Comparison of ENCODE assay signal across 9 cellular contexts in genomic region chr9:98380065-98380681, GRCh38.
DNase-seq lines count a peak whose midpoint lies in the region; ATAC-seq and TF ChIP-seq lines count a peak whose summit lies in the region.
"Had no signal": no experiment of that assay in that cellular context is flagged by ENCODE, and none has a peak within 500 bp of the region (broad histone marks: within the 10 kb centered on the region; RNA-seq: fewer than 3 reads in every experiment).

No MANE protein-coding gene starts in this region.

- H3K4me3 Mint-ChIP-seq in CD14-positive monocyte: no peak overlapping the region

- TF ChIP-seq CTCF in smooth muscle cell (IDR thresholded peaks at IDR 0.05; ENCODE audit: borderline replicate concordance, insufficient read depth, poor library complexity, severe bottlenecking) (no peak), CD14-positive monocyte (IDR thresholded peaks at IDR 0.05) (no peak)

- ATAC-seq in GM19023 (IDR thresholded peaks at IDR 0.05; ENCODE audit: unreplicated experiment): no peak

- H3F3A ChIP-seq in smooth muscle cell (ENCODE audit: low read depth): no peaks in the 10 kb centered on the region

- H2AFZ ChIP-seq in smooth muscle cell (ENCODE audit: low read depth): peak overlapping the region; percentile 90

- H3K4me1 ChIP-seq in smooth muscle cell (ENCODE audit: low read depth): peaks cover under 1% of the 10 kb centered on the region

- peaks cover 0 to 2% (median 0%) of the 10 kb centered on the region in 7 donors for H3K9me3 Mint-ChIP-seq in CD14-positive monocyte

- 35% methylated on average over 19 of the region's 19 CpGs for WGBS in smooth muscle cell (ENCODE audit: low lambda C conversion rate)

- no peaks in the 10 kb centered on the region for H3K36me3 Mint-ChIP-seq in CD14-positive monocyte

- no peak overlapping the region for H3K27ac ChIP-seq in smooth muscle cell (ENCODE audit: low read depth)
- H3K27ac ChIP-seq: right atrium auricular region, SJSA1 had no signal

- peak overlapping the region; percentile 67 for H3K4me2 ChIP-seq in smooth muscle cell

- H3K9me3 ChIP-seq in smooth muscle cell (replicated peaks; ENCODE audit: low read depth): no peaks in the 10 kb centered on the region
- H3K9me3 ChIP-seq: right atrium auricular region, SJSA1 had no signal

- H3K79me2 ChIP-seq in smooth muscle cell (ENCODE audit: low read depth): no peaks in the 10 kb centered on the region

- intact Hi-C loops in CD14-positive monocyte (cut with micrococcal nuclease): loop anchor here in 1 of 2 donors (10.0 kb wide), 1 partner anchor 55 kb away; no protein-coding TSS in a partner anchor

- H3K9ac ChIP-seq in smooth muscle cell (ENCODE audit: low read depth): no peak overlapping the region

- no peak overlapping the region for H3K4me3 ChIP-seq in smooth muscle cell
- H3K4me3 ChIP-seq: right atrium auricular region, SJSA1 had no signal

- no peaks in the 10 kb centered on the region for H3K36me3 ChIP-seq in smooth muscle cell (ENCODE audit: low read depth)
- H3K36me3 ChIP-seq: right atrium auricular region, SJSA1 had no signal

- H4K20me1 ChIP-seq in smooth muscle cell (ENCODE audit: low read depth): no peaks in the 10 kb centered on the region

- H3K27me3 Mint-ChIP-seq in CD14-positive monocyte (ENCODE audit: low read depth in 3 of 3): peaks cover 0 to 3% (median 1%) of the 10 kb centered on the region in 3 donors

- no peaks in the 10 kb centered on the region for H3K27me3 ChIP-seq in smooth muscle cell (ENCODE audit: low read depth)
- H3K27me3 ChIP-seq: right atrium auricular region, SJSA1 had no signal

- peak; percentile 23 for DNase-seq in GM19238 (ENCODE audit: insufficient read length, low spot score)
- DNase-seq in LoVo (ENCODE audit: low spot score): peak; percentile 20
- peak; percentile 59 for DNase-seq in epidermal melanocyte (ENCODE audit: insufficient read length, low spot score)
- no peak for DNase-seq in smooth muscle cell (lab: John Stamatoyannopoulos, UW; ENCODE audit: unreplicated experiment)
- DNase-seq in activated gamma-delta T cell treated with Interleukin-2 at 50 U/mL for 16 hours: no peak
- DNase-seq in CD14-positive monocyte (ENCODE audit: low spot score): no peak

- no peaks in the 10 kb centered on the region for H3K4me1 Mint-ChIP-seq in CD14-positive monocyte

- H3K27ac Mint-ChIP-seq in CD14-positive monocyte: no peak overlapping the region

Comparison
In these comparisons a context has a peak if more than half of its experiments do, and no peak if none do; other contexts are left out.
1. DNase-seq: peak in GM19238 (single experiment), LoVo (single experiment) and epidermal melanocyte (single experiment); none in smooth muscle cell (single experiment), activated gamma-delta T cell treated with Interleukin-2 at 50 U/mL for 16 hours (single experiment) and CD14-positive monocyte (single experiment).